Comparison of ENCODE assay signal across 9 cellular contexts in the genomic region with DNA sequence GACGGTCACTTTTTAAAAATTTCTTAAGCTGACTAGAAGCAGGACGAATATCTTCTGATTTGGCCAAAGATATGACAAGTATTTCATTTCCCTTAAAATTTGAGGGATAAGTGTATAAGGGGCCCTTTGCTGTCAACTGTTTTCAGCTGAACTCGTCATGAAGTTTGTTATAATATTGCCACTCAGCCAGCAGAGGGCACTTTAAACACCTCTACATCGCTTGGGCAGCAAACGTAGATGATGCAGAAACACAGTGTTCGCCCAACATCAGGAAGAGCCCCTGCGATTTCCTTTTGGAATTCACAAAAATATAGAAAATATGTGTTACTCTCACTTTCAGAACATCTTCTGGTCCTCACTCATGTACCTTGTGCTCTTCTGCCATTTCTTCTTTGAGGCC.
DNase-seq lines count a peak whose midpoint lies in the region; ATAC-seq and TF ChIP-seq lines count a peak whose summit lies in the region.
"Had no signal": no experiment of that assay in that cellular context is flagged by ENCODE, and none has a peak within 500 bp of the region (broad histone marks: within the 10 kb centered on the region; RNA-seq: fewer than 3 reads in every experiment).

No MANE protein-coding gene starts in this region.

- DNase-seq in activated CD4-positive, alpha-beta T cell treated with anti-CD3 and anti-CD28 coated beads, Interleukin-2, amount 10 ng/mL, durations not matched to agents 24 days and 14 days: peak; percentile 63
- no peak for DNase-seq in activated CD4-positive, alpha-beta T cell treated with anti-CD3 and anti-CD28 coated beads, Interleukin-2, amount 50 U/mL, for 4 hours
- DNase-seq in Kasumi-1 (lab: John Stamatoyannopoulos, UW) (peak; percentile 17 to 18), adrenal gland (peak in 6 of 7 donors; percentile 18 to 52 (median 33)), progenitor cell of endocrine pancreas (ENCODE audit: low spot score, unreplicated experiment) (no peak), NCI-H2171 (lab: John Stamatoyannopoulos, UW) (no peak), HPDE6-E6E7 (ENCODE audit: extremely low spot score) (no peak)
- DNase-seq: CD8-positive, alpha-beta memory T cell had no signal

- no peak overlapping the region for H3K27ac Mint-ChIP-seq in activated CD4-positive, alpha-beta T cell treated with anti-CD3 and anti-CD28 coated beads, Interleukin-2, amount 10 ng/mL, durations not matched to agents 24 days and 14 days
- H3K27ac Mint-ChIP-seq in progenitor cell of endocrine pancreas: no peak overlapping the region
- H3K27ac Mint-ChIP-seq: CD8-positive, alpha-beta memory T cell had no signal

- TF ChIP-seq POLR2A in adrenal gland (IDR thresholded peaks at IDR 0.05): no peak

- intact Hi-C loops in activated CD4-positive, alpha-beta T cell treated with anti-CD3 and anti-CD28 coated beads, Interleukin-2, amount 10 ng/mL, durations not matched to agents 24 days and 14 days (cut with micrococcal nuclease): no loop called here
- intact Hi-C loops in adrenal gland (cut with DNase I): no loop called here

- H3K4me1 ChIP-seq in adrenal gland (replicated peaks in 1 of 2): no peaks in the 10 kb centered on the region

- no peaks in the 10 kb centered on the region for H3K4me1 Mint-ChIP-seq in activated CD4-positive, alpha-beta T cell treated with anti-CD3 and anti-CD28 coated beads, Interleukin-2, amount 10 ng/mL, durations not matched to agents 24 days and 14 days
- no peaks in the 10 kb centered on the region for H3K4me1 Mint-ChIP-seq in progenitor cell of endocrine pancreas (ENCODE audit: low read depth)
- H3K4me1 Mint-ChIP-seq: CD8-positive, alpha-beta memory T cell had no signal

- no peaks in the 10 kb centered on the region for H3K9me3 ChIP-seq in adrenal gland (replicated peaks in 1 of 3)

- no peak overlapping the region for H3K4me3 ChIP-seq in adrenal gland

- H3K36me3 Mint-ChIP-seq in activated CD4-positive, alpha-beta T cell treated with anti-CD3 and anti-CD28 coated beads, Interleukin-2, amount 10 ng/mL, durations not matched to agents 24 days and 14 days (ENCODE audit: low read depth): no peaks in the 10 kb centered on the region
- no peaks in the 10 kb centered on the region for H3K36me3 Mint-ChIP-seq in progenitor cell of endocrine pancreas (ENCODE audit: insufficient read depth)
- H3K36me3 Mint-ChIP-seq: CD8-positive, alpha-beta memory T cell had no signal

- WGBS in adrenal gland, 4 donors: 12 to 30% (median 18%) methylated on average over 7 of the region's 7 CpGs

- H3K27me3 ChIP-seq in adrenal gland: no peaks in the 10 kb centered on the region

- no peak for ATAC-seq in HG03520 (IDR thresholded peaks at IDR 0.05; ENCODE audit: unreplicated experiment)

- no peak overlapping the region for H3K4me3 Mint-ChIP-seq in activated CD4-positive, alpha-beta T cell treated with anti-CD3 and anti-CD28 coated beads, Interleukin-2, amount 10 ng/mL, durations not matched to agents 24 days and 14 days
- H3K4me3 Mint-ChIP-seq in progenitor cell of endocrine pancreas (ENCODE audit: low read depth): no peak overlapping the region
- H3K4me3 Mint-ChIP-seq: CD8-positive, alpha-beta memory T cell had no signal

- H3K36me3 ChIP-seq in adrenal gland (replicated peaks in 1 of 2): no peaks in the 10 kb centered on the region

- no peak overlapping the region for H3K27ac ChIP-seq in adrenal gland

- TF ChIP-seq CTCF in adrenal gland (IDR thresholded peaks at IDR 0.05) (peak in 5 of 6 experiments; percentile 27 to 48 (median 45)), progenitor cell of endocrine pancreas (IDR thresholded peaks at IDR 0.05; ENCODE audit: unreplicated experiment) (peak; percentile 45)

- H3K9me3 Mint-ChIP-seq in activated CD4-positive, alpha-beta T cell treated with anti-CD3 and anti-CD28 coated beads, Interleukin-2, amount 10 ng/mL, durations not matched to agents 24 days and 14 days: no peaks in the 10 kb centered on the region
- peaks cover 23% of the 10 kb centered on the region for H3K9me3 Mint-ChIP-seq in progenitor cell of endocrine pancreas (ENCODE audit: low read depth)
- H3K9me3 Mint-ChIP-seq: CD8-positive, alpha-beta memory T cell had no signal

- H3K27me3 Mint-ChIP-seq in activated CD4-positive, alpha-beta T cell treated with anti-CD3 and anti-CD28 coated beads, Interleukin-2, amount 10 ng/mL, durations not matched to agents 24 days and 14 days: no peaks in the 10 kb centered on the region
- no peaks in the 10 kb centered on the region for H3K27me3 Mint-ChIP-seq in progenitor cell of endocrine pancreas
- H3K27me3 Mint-ChIP-seq: CD8-positive, alpha-beta memory T cell had no signal

Comparison
In these comparisons a context has a peak if more than half of its experiments do, and no peak if none do; other contexts are left out.
1. DNase-seq: peak in activated CD4-positive, alpha-beta T cell treated with anti-CD3 and anti-CD28 coated beads, Interleukin-2, amount 10 ng/mL, durations not matched to agents 24 days and 14 days (single experiment), Kasumi-1 (2 of 2) and adrenal gland (6 of 7); none in activated CD4-positive, alpha-beta T cell treated with anti-CD3 and anti-CD28 coated beads, Interleukin-2, amount 50 U/mL, for 4 hours (0 of 2), progenitor cell of endocrine pancreas (single experiment), NCI-H2171 (single experiment) and HPDE6-E6E7 (single experiment).